6 cellular contexts compared by ENCODE assay signal in the genomic region with DNA sequence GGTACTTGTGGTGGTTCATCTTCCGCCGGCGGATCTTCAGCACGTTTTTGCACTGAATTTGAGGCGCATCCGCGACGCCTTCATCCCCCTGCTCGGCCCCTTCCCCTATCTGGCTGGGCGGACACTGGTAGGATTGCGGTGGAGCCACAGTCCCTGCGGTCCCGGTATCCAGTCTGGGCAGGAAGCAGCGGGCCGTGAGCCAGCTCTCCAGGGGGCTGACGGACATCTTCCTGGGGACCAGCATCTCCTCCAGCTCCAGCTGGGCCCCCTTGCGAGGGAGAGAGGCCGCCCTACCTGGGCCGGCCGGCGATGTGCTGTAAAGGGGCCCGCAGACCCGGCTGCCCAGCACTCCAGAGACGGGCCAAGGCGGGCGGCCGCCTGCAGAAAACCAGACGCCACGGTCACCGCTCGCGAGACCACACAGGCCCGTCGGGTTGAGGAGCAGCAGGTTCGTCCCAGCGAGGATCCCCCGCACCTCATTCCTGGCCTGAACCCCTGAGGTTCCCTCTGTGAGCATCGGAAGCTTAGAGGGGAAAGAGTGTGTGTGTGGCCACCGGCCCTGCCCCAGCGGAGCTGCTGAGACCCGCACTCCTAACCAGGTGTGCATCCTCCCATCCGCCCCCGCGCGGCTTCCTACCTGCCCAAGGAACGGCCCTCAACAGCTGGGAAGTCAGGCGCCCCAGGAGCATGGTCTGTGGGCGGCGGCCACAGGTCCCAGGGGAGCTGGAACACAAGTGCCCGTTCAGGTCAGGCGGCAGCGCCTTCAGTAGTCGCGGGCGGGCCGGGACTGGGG. TPM values are rescaled to one million over a fixed set of nuclear protein-coding genes. Genes with fewer than 3 reads are reported as not detected.
DNase-seq lines count a peak whose midpoint lies in the region; ATAC-seq, FAIRE-seq and TF ChIP-seq lines count a peak whose summit lies in the region.

No MANE protein-coding gene starts in this region.

- no peak for TF ChIP-seq POLR2A in H54 (IDR thresholded peaks at IDR 0.05; ENCODE audit: low read depth, low read length)

- H3K9me3 ChIP-seq in SJCRH30 (replicated peaks) = no peaks in the 10 kb centered on the region
- no peaks in the 10 kb centered on the region for H3K9me3 ChIP-seq in iPS-18a (ENCODE audit: control insufficient read depth, low read depth, low read length)

- H3K4me1 ChIP-seq in SJCRH30 (peaks cover 28% of the 10 kb centered on the region), iPS-18a (ENCODE audit: control insufficient read depth, low read depth, low read length) (no peaks in the 10 kb centered on the region)

- DNase-seq in SJCRH30 = peak in 1 of 2 experiments; percentile 59
- no peak for DNase-seq in epidermal melanocyte (ENCODE audit: insufficient read length, low spot score)
- DNase-seq in H54 (ENCODE audit: insufficient read length, low spot score) = no peak

- H3K27ac ChIP-seq in SJCRH30 (peak overlapping the region; percentile 86), iPS-18a (ENCODE audit: low read length) (no peak overlapping the region)

- peak; percentile 6 for ATAC-seq in GM21529 (IDR thresholded peaks at IDR 0.05; ENCODE audit: unreplicated experiment)
- no peak for ATAC-seq in GM18870 (IDR thresholded peaks at IDR 0.05; ENCODE audit: unreplicated experiment)

- H3K4me3 ChIP-seq in SJCRH30 (peak overlapping the region; percentile 97), iPS-18a (ENCODE audit: low read length) (peak overlapping the region; percentile 79)

- H3K36me3 ChIP-seq in SJCRH30 (peaks cover 10% of the 10 kb centered on the region), iPS-18a (ENCODE audit: control insufficient read depth, low read depth, low read length) (no peaks in the 10 kb centered on the region)

- H3K27me3 ChIP-seq in SJCRH30 (no peaks in the 10 kb centered on the region), iPS-18a (ENCODE audit: control insufficient read depth, insufficient read depth, low read length) (no peaks in the 10 kb centered on the region)

- peak overlapping the region; percentile 88 for H3K9ac ChIP-seq in iPS-18a (ENCODE audit: low read length)

- no peak for FAIRE-seq in H54 (lab: Jason Lieb, UNC)

RNA-seq across cellular contexts. Expression of a gene that starts 0.7 kb away (rescaled TPM):
- total RNA-seq in SJCRH30 (2014; rRNA removed; shearing (Covaris generic)) = 177 and 208 TPM in 2 replicates

RNA-seq across cellular contexts. Expression of a gene that starts 15.9 kb away (rescaled TPM):
- 11.3 and 13.8 TPM in 2 replicates for total RNA-seq in SJCRH30 (2014; rRNA removed; shearing (Covaris generic))

RNA-seq across cellular contexts. Expression of a gene that starts 24.9 kb away (rescaled TPM):
- total RNA-seq in SJCRH30 (2014; rRNA removed; shearing (Covaris generic)) = 124 and 196 TPM in 2 replicates

RNA-seq across cellular contexts. Expression of a gene that starts 25.0 kb away (rescaled TPM):
- total RNA-seq in SJCRH30 (2014; rRNA removed; shearing (Covaris generic)) = 45.8 and 52.5 TPM in 2 replicates

RNA-seq across cellular contexts. Expression of a gene that starts 32.8 kb away (rescaled TPM):
- 229 and 236 TPM in 2 replicates for total RNA-seq in SJCRH30 (2014; rRNA removed; shearing (Covaris generic))
